Comparison of ENCODE assay signal across 8 cellular contexts in the genomic region with DNA sequence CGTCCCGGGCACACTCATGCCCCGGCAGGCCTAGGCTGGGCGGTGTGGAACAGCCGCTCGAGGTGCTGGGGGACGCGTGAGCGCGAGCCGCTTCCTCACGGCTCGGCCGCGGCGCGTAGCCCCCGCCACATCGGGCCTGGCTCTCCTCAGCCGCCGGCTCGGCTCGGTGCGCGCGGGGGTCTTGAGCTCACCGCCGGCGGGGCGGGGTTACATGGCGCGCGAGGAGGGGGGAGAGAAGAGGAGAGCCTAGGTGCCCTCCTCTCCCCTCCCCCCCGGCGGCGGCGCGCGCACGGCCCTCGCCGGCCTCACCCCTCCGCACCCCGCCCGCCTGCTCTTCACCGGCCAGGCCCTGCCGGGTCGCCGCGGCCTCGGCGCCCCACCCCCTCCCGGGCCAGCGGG.
A peak's percentile ranks its signal among the peaks of the same experiment; 100 is the strongest.
DNase-seq lines count a peak whose midpoint lies in the region; ATAC-seq lines count a peak whose summit lies in the region.

No MANE protein-coding gene starts in this region.

- ATAC-seq in GM18870 (IDR thresholded peaks at IDR 0.05; ENCODE audit: unreplicated experiment) (peak; percentile 3), HG03108 (IDR thresholded peaks at IDR 0.05; ENCODE audit: unreplicated experiment) (peak; percentile 46)

- peak overlapping the region; percentile 66 for H3K9ac ChIP-seq in endocrine pancreas (ENCODE audit: control insufficient read depth, insufficient read depth, low read length)

- peak; percentile 53 for DNase-seq in AG08395 (ENCODE audit: low spot score)
- DNase-seq in NCI-H526 (lab: John Stamatoyannopoulos, UW) = peak; percentile 62 to 91
- DNase-seq in activated CD8-positive, alpha-beta memory T cell treated with anti-CD3 and anti-CD28 coated beads for 48 hours (ENCODE audit: low read depth in 2 of 3, low spot score in 2 of 3) = peak; percentile 45 to 54 (median 51)
- DNase-seq in midbrain (lab: John Stamatoyannopoulos, UW) = peak; percentile 87
- peak; percentile 54 to 63 for DNase-seq in stimulated activated CD8-positive, alpha-beta memory T cell treated with anti-CD3 and anti-CD28 coated beads, Interleukin-2, amount 100 ng/mL, for 48 hours (ENCODE audit: low read depth in 2 of 2)

- H3K9me3 ChIP-seq in endocrine pancreas (ENCODE audit: control insufficient read depth, low read length) = no peaks in the 10 kb centered on the region

- no peak overlapping the region for H3K4me3 ChIP-seq in endocrine pancreas (ENCODE audit: control insufficient read depth, insufficient read depth, low read length)

- H3K36me3 ChIP-seq in endocrine pancreas (ENCODE audit: control insufficient read depth, insufficient read depth, low read length) = no peaks in the 10 kb centered on the region

- peaks cover 26% of the 10 kb centered on the region for H3K4me1 ChIP-seq in endocrine pancreas (ENCODE audit: control insufficient read depth, insufficient read depth, low read length)

- no peaks in the 10 kb centered on the region for H3K27me3 ChIP-seq in endocrine pancreas (ENCODE audit: control insufficient read depth, insufficient read depth, low read length)
